In the genomic region with DNA sequence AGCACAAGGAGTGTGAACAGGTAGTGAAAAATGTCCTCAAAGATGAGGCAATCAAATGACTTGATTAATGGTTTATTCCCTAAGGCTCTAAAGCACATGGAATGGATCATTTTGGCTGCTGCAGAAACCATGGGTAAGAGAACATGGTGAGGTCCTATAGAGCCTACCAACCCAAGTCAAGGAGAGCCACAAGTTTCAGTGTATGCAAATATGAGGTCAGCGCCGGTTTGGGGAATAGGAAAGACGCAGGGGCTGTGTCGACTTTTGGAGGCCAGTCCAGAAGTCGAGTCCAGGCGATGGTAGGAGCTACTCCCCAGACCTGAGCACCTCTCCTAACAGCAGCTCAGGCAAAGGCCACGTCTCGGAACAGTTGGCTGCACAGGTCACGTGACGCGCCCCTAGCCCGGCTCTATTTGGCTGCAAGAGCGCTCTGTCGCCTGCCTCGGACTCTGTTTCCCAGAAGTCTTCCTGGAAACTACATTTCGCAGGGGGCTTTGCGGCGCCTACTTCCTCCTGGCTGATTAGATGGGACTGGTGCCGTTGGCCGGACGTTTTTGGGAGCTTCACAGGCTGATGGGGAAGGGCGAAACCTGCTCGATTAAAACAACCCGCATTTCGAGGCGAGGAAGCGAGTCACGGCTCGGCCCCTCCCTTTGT, we compare ENCODE assay signal across 1 cellular context.
TF ChIP-seq lines count a peak whose summit lies in the region.

No MANE protein-coding gene starts in this region.

TF ChIP-seq in K562, 482 proteins besides CTCF, POLR2A, EP300 and RAD21 (continued from another document and continues in another):
- TF ChIP-seq, protein P1, sequence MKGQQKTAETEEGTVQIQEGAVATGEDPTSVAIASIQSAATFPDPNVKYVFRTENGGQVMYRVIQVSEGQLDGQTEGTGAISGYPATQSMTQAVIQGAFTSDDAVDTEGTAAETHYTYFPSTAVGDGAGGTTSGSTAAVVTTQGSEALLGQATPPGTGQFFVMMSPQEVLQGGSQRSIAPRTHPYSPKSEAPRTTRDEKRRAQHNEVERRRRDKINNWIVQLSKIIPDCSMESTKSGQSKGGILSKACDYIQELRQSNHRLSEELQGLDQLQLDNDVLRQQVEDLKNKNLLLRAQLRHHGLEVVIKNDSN (CRISPR knock-in tag; IDR thresholded peaks at IDR 0.05), result peak; percentile 95
- TF ChIP-seq GABPB1 (CRISPR knock-in tag; IDR thresholded peaks at IDR 0.05) (no peak), ZNF764 (CRISPR knock-in tag; IDR thresholded peaks at IDR 0.05; ENCODE audit: low read depth) (no peak), ELF1 (tag; IDR thresholded peaks at IDR 0.05) (0 out of 2 replicates have a peak, but pooled peaks have one; percentile 57), MYNN (IDR thresholded peaks at IDR 0.05) (no peak), MYNN (CRISPR knock-in tag; IDR thresholded peaks at IDR 0.05) (no peak), KLF16 (IDR thresholded peaks at IDR 0.05) (no peak), RBBP5 (IDR thresholded peaks at IDR 0.05; ENCODE audit: borderline replicate concordance, insufficient read depth, low read length, poor library complexity, severe bottlenecking) (no peak), KDM2B (CRISPR knock-in tag; IDR thresholded peaks at IDR 0.05) (no peak), ZC3H4 (CRISPR knock-in tag; IDR thresholded peaks at IDR 0.05; ENCODE audit: borderline replicate concordance) (no peak), ZNF24 (IDR thresholded peaks at IDR 0.05) (0 out of 2 replicates have a peak, but pooled peaks have one; percentile 7), HNRNPUL1 (IDR thresholded peaks at IDR 0.05; ENCODE audit: low read length) (no peak), PHF8 (IDR thresholded peaks at IDR 0.05; ENCODE audit: borderline replicate concordance, low read length) (0 out of 2 replicates have a peak, but pooled peaks have one; percentile 66), PHTF2 (CRISPR knock-in tag; IDR thresholded peaks at IDR 0.05) (no peak), CBFB (CRISPR knock-in tag; IDR thresholded peaks at IDR 0.05) (no peak), ZNF766 (CRISPR knock-in tag; conservative IDR thresholded peaks at IDR 0.05) (no peak), RAD51 (IDR thresholded peaks at IDR 0.05; ENCODE audit: borderline replicate concordance, low read depth) (peak; percentile 99), FOXK2 (conservative IDR thresholded peaks at IDR 0.05 in 1 of 2, IDR thresholded peaks at IDR 0.05 in 1 of 2; ENCODE audit: low read depth in 2 of 2) (0 out of 4 replicates have a peak, but pooled peaks of 1 of the 2 experiments have one; percentile 16), C11orf30 (IDR thresholded peaks at IDR 0.05; ENCODE audit: low read depth) (no peak), ZNF79 (CRISPR knock-in tag; IDR thresholded peaks at IDR 0.05; ENCODE audit: low read depth) (no peak), MAFG (tag; conservative IDR thresholded peaks at IDR 0.05) (no peak), NUFIP1 (IDR thresholded peaks at IDR 0.05; ENCODE audit: partially characterized antibody) (no peak), CEBPG (CRISPR knock-in tag; IDR thresholded peaks at IDR 0.05) (no peak), CEBPG (tag; conservative IDR thresholded peaks at IDR 0.05 in 1 of 2, IDR thresholded peaks at IDR 0.05 in 1 of 2) (0 out of 4 replicates have a peak, but pooled peaks of 1 of the 2 experiments have one; percentile 13), MYC (IDR thresholded peaks at IDR 0.05; ENCODE audit: low read depth, low read length) (0 out of 2 replicates have a peak, but pooled peaks have one; percentile 22), MYC (CRISPR knock-in tag; IDR thresholded peaks at IDR 0.05; ENCODE audit: borderline replicate concordance, low read depth) (no peak), TCF7 (IDR thresholded peaks at IDR 0.05; ENCODE audit: borderline replicate concordance) (no peak)
- TF ChIP-seq, protein P2, sequence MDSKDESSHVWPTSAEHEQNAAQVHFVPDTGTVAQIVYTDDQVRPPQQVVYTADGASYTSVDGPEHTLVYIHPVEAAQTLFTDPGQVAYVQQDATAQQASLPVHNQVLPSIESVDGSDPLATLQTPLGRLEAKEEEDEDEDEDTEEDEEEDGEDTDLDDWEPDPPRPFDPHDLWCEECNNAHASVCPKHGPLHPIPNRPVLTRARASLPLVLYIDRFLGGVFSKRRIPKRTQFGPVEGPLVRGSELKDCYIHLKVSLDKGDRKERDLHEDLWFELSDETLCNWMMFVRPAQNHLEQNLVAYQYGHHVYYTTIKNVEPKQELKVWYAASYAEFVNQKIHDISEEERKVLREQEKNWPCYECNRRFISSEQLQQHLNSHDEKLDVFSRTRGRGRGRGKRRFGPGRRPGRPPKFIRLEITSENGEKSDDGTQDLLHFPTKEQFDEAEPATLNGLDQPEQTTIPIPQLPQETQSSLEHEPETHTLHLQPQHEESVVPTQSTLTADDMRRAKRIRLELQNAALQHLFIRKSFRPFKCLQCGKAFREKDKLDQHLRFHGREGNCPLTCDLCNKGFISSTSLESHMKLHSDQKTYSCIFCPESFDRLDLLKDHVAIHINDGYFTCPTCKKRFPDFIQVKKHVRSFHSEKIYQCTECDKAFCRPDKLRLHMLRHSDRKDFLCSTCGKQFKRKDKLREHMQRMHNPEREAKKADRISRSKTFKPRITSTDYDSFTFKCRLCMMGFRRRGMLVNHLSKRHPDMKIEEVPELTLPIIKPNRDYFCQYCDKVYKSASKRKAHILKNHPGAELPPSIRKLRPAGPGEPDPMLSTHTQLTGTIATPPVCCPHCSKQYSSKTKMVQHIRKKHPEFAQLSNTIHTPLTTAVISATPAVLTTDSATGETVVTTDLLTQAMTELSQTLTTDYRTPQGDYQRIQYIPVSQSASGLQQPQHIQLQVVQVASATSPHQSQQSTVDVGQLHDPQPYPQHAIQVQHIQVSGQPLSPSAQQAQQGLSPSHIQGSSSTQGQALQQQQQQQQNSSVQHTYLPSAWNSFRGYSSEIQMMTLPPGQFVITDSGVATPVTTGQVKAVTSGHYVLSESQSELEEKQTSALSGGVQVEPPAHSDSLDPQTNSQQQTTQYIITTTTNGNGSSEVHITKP (IDR thresholded peaks at IDR 0.05; ENCODE audit: partially characterized antibody), result no peak
- TF ChIP-seq, protein P3, sequence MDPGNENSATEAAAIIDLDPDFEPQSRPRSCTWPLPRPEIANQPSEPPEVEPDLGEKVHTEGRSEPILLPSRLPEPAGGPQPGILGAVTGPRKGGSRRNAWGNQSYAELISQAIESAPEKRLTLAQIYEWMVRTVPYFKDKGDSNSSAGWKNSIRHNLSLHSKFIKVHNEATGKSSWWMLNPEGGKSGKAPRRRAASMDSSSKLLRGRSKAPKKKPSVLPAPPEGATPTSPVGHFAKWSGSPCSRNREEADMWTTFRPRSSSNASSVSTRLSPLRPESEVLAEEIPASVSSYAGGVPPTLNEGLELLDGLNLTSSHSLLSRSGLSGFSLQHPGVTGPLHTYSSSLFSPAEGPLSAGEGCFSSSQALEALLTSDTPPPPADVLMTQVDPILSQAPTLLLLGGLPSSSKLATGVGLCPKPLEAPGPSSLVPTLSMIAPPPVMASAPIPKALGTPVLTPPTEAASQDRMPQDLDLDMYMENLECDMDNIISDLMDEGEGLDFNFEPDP (CRISPR knock-in tag; IDR thresholded peaks at IDR 0.05), result no peak
- TF ChIP-seq, protein P4, sequence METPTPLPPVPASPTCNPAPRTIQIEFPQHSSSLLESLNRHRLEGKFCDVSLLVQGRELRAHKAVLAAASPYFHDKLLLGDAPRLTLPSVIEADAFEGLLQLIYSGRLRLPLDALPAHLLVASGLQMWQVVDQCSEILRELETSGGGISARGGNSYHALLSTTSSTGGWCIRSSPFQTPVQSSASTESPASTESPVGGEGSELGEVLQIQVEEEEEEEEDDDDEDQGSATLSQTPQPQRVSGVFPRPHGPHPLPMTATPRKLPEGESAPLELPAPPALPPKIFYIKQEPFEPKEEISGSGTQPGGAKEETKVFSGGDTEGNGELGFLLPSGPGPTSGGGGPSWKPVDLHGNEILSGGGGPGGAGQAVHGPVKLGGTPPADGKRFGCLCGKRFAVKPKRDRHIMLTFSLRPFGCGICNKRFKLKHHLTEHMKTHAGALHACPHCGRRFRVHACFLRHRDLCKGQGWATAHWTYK (CRISPR knock-in tag; IDR thresholded peaks at IDR 0.05), result no peak
- TF ChIP-seq, protein P5, sequence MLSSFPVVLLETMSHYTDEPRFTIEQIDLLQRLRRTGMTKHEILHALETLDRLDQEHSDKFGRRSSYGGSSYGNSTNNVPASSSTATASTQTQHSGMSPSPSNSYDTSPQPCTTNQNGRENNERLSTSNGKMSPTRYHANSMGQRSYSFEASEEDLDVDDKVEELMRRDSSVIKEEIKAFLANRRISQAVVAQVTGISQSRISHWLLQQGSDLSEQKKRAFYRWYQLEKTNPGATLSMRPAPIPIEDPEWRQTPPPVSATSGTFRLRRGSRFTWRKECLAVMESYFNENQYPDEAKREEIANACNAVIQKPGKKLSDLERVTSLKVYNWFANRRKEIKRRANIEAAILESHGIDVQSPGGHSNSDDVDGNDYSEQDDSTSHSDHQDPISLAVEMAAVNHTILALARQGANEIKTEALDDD (IDR thresholded peaks at IDR 0.05), result no peak
- TF ChIP-seq, protein P6, sequence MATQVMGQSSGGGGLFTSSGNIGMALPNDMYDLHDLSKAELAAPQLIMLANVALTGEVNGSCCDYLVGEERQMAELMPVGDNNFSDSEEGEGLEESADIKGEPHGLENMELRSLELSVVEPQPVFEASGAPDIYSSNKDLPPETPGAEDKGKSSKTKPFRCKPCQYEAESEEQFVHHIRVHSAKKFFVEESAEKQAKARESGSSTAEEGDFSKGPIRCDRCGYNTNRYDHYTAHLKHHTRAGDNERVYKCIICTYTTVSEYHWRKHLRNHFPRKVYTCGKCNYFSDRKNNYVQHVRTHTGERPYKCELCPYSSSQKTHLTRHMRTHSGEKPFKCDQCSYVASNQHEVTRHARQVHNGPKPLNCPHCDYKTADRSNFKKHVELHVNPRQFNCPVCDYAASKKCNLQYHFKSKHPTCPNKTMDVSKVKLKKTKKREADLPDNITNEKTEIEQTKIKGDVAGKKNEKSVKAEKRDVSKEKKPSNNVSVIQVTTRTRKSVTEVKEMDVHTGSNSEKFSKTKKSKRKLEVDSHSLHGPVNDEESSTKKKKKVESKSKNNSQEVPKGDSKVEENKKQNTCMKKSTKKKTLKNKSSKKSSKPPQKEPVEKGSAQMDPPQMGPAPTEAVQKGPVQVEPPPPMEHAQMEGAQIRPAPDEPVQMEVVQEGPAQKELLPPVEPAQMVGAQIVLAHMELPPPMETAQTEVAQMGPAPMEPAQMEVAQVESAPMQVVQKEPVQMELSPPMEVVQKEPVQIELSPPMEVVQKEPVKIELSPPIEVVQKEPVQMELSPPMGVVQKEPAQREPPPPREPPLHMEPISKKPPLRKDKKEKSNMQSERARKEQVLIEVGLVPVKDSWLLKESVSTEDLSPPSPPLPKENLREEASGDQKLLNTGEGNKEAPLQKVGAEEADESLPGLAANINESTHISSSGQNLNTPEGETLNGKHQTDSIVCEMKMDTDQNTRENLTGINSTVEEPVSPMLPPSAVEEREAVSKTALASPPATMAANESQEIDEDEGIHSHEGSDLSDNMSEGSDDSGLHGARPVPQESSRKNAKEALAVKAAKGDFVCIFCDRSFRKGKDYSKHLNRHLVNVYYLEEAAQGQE (CRISPR knock-in tag; IDR thresholded peaks at IDR 0.05; ENCODE audit: low read depth), result no peak
- TF ChIP-seq, protein P7, sequence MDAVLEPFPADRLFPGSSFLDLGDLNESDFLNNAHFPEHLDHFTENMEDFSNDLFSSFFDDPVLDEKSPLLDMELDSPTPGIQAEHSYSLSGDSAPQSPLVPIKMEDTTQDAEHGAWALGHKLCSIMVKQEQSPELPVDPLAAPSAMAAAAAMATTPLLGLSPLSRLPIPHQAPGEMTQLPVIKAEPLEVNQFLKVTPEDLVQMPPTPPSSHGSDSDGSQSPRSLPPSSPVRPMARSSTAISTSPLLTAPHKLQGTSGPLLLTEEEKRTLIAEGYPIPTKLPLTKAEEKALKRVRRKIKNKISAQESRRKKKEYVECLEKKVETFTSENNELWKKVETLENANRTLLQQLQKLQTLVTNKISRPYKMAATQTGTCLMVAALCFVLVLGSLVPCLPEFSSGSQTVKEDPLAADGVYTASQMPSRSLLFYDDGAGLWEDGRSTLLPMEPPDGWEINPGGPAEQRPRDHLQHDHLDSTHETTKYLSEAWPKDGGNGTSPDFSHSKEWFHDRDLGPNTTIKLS (IDR thresholded peaks at IDR 0.05; ENCODE audit: borderline replicate concordance, low read depth), result no peak
- TF ChIP-seq, protein P8, sequence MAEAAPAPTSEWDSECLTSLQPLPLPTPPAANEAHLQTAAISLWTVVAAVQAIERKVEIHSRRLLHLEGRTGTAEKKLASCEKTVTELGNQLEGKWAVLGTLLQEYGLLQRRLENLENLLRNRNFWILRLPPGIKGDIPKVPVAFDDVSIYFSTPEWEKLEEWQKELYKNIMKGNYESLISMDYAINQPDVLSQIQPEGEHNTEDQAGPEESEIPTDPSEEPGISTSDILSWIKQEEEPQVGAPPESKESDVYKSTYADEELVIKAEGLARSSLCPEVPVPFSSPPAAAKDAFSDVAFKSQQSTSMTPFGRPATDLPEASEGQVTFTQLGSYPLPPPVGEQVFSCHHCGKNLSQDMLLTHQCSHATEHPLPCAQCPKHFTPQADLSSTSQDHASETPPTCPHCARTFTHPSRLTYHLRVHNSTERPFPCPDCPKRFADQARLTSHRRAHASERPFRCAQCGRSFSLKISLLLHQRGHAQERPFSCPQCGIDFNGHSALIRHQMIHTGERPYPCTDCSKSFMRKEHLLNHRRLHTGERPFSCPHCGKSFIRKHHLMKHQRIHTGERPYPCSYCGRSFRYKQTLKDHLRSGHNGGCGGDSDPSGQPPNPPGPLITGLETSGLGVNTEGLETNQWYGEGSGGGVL (CRISPR knock-in tag; IDR thresholded peaks at IDR 0.05), result no peak
- TF ChIP-seq, protein P9, sequence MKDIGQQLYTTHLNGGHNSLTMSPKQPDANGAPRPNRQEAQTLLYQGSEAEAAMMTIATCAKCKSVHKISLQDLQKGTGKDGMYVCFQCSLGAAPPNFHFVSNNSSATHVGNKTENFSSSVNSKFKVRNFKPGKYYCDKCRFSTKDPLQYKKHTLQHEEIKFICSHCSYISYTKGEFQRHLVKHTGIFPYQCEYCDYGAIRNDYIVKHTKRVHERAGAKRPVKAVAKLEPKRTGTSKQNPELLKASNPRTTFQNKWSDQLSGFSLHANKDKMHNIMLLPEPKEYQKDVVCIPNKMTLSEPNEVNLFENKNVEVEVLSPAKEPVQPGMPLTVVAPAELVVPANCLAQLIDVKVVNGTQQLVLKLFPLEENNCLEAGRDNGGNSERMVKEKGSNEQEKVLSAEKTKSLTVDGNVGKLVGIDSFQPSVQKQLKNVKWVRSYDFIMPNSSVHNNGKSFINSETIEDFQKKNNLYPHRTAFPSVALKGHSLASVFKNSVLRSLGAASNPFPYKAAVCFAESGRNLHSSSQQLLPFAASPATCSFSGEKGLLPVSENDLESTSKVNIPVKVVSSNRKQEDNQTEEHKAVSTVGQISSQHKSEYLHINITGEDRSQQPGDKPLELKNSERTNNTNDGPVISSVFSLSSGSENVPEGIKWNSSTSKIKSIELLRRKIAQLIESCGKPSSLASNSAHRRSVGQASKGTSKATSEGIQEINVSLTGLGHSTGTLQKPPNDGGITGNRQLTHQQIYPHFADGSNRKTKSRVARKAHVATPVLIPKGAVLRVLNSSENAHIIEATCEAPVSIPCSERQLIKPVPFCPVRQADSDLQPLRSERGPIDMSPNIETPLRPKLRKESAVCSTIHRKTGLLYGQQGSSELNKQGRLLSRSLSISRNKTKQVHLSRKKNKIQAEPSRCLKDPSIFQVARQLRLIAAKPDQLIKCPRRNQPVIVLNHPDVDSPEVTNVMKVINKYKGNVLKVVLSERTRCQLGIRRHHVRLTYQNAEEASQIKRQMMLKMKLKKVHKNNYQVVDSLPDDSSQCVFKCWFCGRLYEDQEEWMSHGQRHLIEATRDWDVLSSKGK (CRISPR knock-in tag; IDR thresholded peaks at IDR 0.05), result no peak
